Comparison of ENCODE assay signal across 1 cellular context in the genomic region with DNA sequence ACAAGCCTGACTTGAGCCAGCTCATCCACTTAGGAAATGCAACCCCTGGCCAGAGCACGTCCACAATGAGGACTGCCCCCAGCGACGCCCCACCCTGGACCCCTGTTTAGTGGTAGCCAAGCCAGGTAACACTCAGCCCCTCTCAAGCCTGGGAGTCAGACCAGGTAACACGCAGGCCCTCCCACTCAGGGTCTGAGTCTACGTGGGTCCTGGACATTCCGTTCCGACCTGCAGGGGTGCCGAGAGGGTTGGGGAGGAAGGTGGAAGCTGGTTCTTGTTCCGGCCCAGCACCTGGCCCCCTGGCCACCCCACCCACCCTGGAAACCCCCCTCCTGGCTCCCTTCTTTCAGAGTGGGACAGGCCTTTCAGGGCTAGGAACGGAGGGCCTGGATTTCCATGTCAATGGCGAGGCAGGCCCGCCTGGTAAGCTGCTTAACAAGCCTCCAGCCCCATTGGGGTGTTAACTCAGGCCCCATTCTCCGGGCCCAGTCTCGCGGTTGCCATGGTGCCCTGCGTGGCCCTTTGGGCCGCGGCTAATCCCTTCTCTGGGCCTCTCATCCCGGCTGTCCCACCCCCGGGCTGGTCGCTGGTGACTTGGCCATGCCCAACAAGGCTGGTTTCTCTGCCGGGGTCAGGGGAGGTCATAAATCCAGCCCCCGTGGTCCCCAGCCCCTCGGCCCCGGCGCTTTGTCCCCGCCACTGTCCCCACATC.
TF ChIP-seq lines count a peak whose summit lies in the region.

No MANE protein-coding gene starts in this region.

TF ChIP-seq in GM23338, 12 proteins besides CTCF, POLR2A, EP300 and RAD21 (continued from another document):
- TF ChIP-seq ZNF462 (CRISPR knock-in tag; IDR thresholded peaks at IDR 0.05): no peak
- TF ChIP-seq, protein P1, sequence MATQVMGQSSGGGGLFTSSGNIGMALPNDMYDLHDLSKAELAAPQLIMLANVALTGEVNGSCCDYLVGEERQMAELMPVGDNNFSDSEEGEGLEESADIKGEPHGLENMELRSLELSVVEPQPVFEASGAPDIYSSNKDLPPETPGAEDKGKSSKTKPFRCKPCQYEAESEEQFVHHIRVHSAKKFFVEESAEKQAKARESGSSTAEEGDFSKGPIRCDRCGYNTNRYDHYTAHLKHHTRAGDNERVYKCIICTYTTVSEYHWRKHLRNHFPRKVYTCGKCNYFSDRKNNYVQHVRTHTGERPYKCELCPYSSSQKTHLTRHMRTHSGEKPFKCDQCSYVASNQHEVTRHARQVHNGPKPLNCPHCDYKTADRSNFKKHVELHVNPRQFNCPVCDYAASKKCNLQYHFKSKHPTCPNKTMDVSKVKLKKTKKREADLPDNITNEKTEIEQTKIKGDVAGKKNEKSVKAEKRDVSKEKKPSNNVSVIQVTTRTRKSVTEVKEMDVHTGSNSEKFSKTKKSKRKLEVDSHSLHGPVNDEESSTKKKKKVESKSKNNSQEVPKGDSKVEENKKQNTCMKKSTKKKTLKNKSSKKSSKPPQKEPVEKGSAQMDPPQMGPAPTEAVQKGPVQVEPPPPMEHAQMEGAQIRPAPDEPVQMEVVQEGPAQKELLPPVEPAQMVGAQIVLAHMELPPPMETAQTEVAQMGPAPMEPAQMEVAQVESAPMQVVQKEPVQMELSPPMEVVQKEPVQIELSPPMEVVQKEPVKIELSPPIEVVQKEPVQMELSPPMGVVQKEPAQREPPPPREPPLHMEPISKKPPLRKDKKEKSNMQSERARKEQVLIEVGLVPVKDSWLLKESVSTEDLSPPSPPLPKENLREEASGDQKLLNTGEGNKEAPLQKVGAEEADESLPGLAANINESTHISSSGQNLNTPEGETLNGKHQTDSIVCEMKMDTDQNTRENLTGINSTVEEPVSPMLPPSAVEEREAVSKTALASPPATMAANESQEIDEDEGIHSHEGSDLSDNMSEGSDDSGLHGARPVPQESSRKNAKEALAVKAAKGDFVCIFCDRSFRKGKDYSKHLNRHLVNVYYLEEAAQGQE (IDR thresholded peaks at IDR 0.05; ENCODE audit: unreplicated experiment): no peak
- TF ChIP-seq EZH2phosphoT487 (IDR thresholded peaks at IDR 0.05; ENCODE audit: unreplicated experiment): no peak
- TF ChIP-seq EZH2 (IDR thresholded peaks at IDR 0.05; ENCODE audit: low read depth, unreplicated experiment): no peak
- TF ChIP-seq ZNF114 (CRISPR knock-in tag; IDR thresholded peaks at IDR 0.05): no peak
- TF ChIP-seq ETS1 (IDR thresholded peaks at IDR 0.05): no peak
- no peak for TF ChIP-seq STAT1 (IDR thresholded peaks at IDR 0.05; ENCODE audit: unreplicated experiment)
- TF ChIP-seq JUNB (IDR thresholded peaks at IDR 0.05; ENCODE audit: unreplicated experiment): no peak
- TF ChIP-seq NANOG (IDR thresholded peaks at IDR 0.05; ENCODE audit: borderline replicate concordance): no peak
- no peak for TF ChIP-seq ZNF331 (CRISPR knock-in tag; IDR thresholded peaks at IDR 0.05; ENCODE audit: low read depth)
- TF ChIP-seq POLR2AphosphoS5 (IDR thresholded peaks at IDR 0.05; ENCODE audit: low read depth): no peak
